ENCODE assay signal across 1 cellular context in the genomic region with DNA sequence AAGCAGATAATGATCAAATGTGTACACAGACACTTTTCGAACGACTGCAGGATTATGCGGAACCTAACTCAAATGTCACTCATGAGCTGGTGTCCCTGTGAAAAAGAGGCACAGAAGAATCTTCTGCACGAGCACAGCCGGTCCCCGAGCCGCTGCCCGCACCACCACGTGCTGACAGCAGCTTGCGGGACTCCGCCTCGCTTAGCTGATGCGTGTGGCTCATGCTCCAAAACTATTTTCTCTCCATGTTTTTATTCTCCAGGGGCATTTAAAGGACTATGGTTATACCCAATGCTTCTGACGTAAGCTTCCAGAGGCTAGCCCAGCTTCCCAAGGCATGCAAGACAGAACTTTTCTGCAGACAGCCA.
TF ChIP-seq lines count a peak whose summit lies in the region.

No MANE protein-coding gene starts in this region.

TF ChIP-seq in K562, 482 proteins besides CTCF, POLR2A, EP300 and RAD21 (continued from another document):
- TF ChIP-seq, protein P1, sequence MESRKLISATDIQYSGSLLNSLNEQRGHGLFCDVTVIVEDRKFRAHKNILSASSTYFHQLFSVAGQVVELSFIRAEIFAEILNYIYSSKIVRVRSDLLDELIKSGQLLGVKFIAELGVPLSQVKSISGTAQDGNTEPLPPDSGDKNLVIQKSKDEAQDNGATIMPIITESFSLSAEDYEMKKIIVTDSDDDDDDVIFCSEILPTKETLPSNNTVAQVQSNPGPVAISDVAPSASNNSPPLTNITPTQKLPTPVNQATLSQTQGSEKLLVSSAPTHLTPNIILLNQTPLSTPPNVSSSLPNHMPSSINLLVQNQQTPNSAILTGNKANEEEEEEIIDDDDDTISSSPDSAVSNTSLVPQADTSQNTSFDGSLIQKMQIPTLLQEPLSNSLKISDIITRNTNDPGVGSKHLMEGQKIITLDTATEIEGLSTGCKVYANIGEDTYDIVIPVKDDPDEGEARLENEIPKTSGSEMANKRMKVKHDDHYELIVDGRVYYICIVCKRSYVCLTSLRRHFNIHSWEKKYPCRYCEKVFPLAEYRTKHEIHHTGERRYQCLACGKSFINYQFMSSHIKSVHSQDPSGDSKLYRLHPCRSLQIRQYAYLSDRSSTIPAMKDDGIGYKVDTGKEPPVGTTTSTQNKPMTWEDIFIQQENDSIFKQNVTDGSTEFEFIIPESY (CRISPR knock-in tag; IDR thresholded peaks at IDR 0.05): 0 out of 2 replicates have a peak, but pooled peaks have one; percentile 39
- TF ChIP-seq RBM22 (IDR thresholded peaks at IDR 0.05; ENCODE audit: low read depth, low read length, poor library complexity, severe bottlenecking): peak; percentile 24
